In the genomic region with DNA sequence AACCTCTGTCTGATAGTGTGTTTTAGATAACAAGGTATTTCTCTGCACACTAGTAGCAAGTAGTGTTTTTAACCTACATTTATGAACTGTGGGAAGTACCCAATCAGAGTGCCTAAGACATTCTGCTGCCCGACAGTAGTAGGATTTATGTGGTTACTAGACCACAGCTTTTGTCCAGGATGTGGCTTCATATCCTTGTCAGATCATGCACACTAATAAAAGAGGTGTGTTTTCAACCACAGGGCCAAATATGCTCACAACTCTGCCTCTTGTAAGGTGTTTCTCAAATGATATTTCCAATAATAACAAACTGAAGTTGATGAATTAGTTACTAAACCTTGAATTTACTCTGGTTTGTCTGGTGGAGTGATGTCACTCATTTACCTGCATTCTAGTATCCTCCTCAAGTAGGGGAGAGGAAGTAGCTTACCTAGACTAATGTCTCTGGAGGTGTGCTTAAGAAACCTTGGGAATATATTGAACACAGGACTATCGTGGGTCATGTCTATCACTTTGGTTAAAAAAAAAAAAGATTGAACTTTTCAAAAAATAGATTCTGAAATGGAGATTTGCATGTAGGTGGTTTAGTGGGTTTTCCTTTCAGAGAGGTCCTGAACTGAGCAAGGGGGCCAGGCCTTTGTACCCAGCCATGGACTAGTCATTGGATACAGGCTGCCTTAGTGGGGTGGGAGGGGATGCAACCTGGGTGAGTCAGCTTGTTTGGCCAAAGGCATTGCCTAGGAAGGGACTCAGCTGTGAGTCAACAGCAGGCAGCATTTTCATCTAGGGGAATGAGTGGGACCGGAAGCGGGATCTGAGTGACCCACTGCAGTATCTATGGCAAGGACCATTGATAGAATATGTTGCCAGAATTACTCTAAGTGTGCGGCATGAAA, we compare ENCODE assay signal across 9 cellular contexts. TPM values are rescaled to one million over a fixed set of nuclear protein-coding genes. Genes with fewer than 3 reads are reported as not detected.
DNase-seq lines count a peak whose midpoint lies in the region; ATAC-seq and TF ChIP-seq lines count a peak whose summit lies in the region.
"Had no signal": no experiment of that assay in that cellular context is flagged by ENCODE, and none has a peak within 500 bp of the region (broad histone marks: within the 10 kb centered on the region; RNA-seq: fewer than 3 reads in every experiment).

No MANE protein-coding gene starts in this region.

- H3K4me3 ChIP-seq in GM12865 (ENCODE audit: low read depth, low read length) (no peak overlapping the region), lower lobe of right lung (no peak overlapping the region), right atrium auricular region (no peak overlapping the region)
- H3K4me3 ChIP-seq: SJCRH30 had no signal

- H3K36me3 ChIP-seq in lower lobe of right lung: peaks cover 17% of the 10 kb centered on the region
- peaks cover 11% of the 10 kb centered on the region for H3K36me3 ChIP-seq in right atrium auricular region
- H3K36me3 ChIP-seq: SJCRH30 had no signal

- H3K4me3 Mint-ChIP-seq in activated T-helper 2 cell treated with anti-CD3 and anti-CD28 coated beads, Interferon-gamma antibody, Interleukin-2, Interleukin-4, amounts not matched to agents 10 μg/mL and 5 μg/mL and 100 μg/mL, durations not matched to agents 14 hours and 24 hours and 36 hours (ENCODE audit: low read depth): no peak overlapping the region

- H3K4me1 ChIP-seq in lower lobe of right lung (peaks cover 7% of the 10 kb centered on the region), right atrium auricular region (peaks cover 0 to 22% of the 10 kb centered on the region in 2 donors)

- intact Hi-C loops in activated T-helper 2 cell treated with anti-CD3 and anti-CD28 coated beads, Interferon-gamma antibody, Interleukin-2, Interleukin-4, amounts not matched to agents 10 μg/mL and 5 μg/mL and 100 μg/mL, durations not matched to agents 14 hours and 24 hours and 36 hours (cut with micrococcal nuclease): loop anchor here (1.0 to 10.0 kb wide), 7 partner anchors 35 to 370 kb away; partner anchors contain the start of genes MAP1LC3B2, RNFT2 and SPRING1
- intact Hi-C loops in lower lobe of right lung (cut with DNase I): no loop called here

- ATAC-seq in HG02588 (IDR thresholded peaks at IDR 0.05; ENCODE audit: unreplicated experiment): peak; percentile 57
- ATAC-seq in lower lobe of right lung: peak; percentile 29 to 68

- H3K27me3 ChIP-seq in lower lobe of right lung (ENCODE audit: low read depth): no peaks in the 10 kb centered on the region
- H3K27me3 ChIP-seq in right atrium auricular region: no peaks in the 10 kb centered on the region
- H3K27me3 ChIP-seq: SJCRH30 had no signal

- TF ChIP-seq CTCF in GM12865 (IDR thresholded peaks at IDR 0.05; ENCODE audit: insufficient read depth, low read depth, low read length, missing control alignments) (no peak), lower lobe of right lung (IDR thresholded peaks at IDR 0.05) (no peak), right atrium auricular region (IDR thresholded peaks at IDR 0.05) (no peak)

- H3K36me3 Mint-ChIP-seq in activated T-helper 2 cell treated with anti-CD3 and anti-CD28 coated beads, Interferon-gamma antibody, Interleukin-2, Interleukin-4, amounts not matched to agents 10 μg/mL and 5 μg/mL and 100 μg/mL, durations not matched to agents 14 hours and 24 hours and 36 hours (ENCODE audit: low read depth): peaks cover 7% of the 10 kb centered on the region

- H3K27ac ChIP-seq in lower lobe of right lung (no peak overlapping the region), right atrium auricular region (no peak overlapping the region)
- H3K27ac ChIP-seq: SJCRH30 had no signal

- H3K27me3 Mint-ChIP-seq in activated T-helper 2 cell treated with anti-CD3 and anti-CD28 coated beads, Interferon-gamma antibody, Interleukin-2, Interleukin-4, amounts not matched to agents 10 μg/mL and 5 μg/mL and 100 μg/mL, durations not matched to agents 14 hours and 24 hours and 36 hours (ENCODE audit: low read depth): peaks cover 56% of the 10 kb centered on the region

- H3K9me3 Mint-ChIP-seq in activated T-helper 2 cell treated with anti-CD3 and anti-CD28 coated beads, Interferon-gamma antibody, Interleukin-2, Interleukin-4, amounts not matched to agents 10 μg/mL and 5 μg/mL and 100 μg/mL, durations not matched to agents 14 hours and 24 hours and 36 hours: no peaks in the 10 kb centered on the region

- peaks cover 42% of the 10 kb centered on the region for H3K4me1 Mint-ChIP-seq in activated T-helper 2 cell treated with anti-CD3 and anti-CD28 coated beads, Interferon-gamma antibody, Interleukin-2, Interleukin-4, amounts not matched to agents 10 μg/mL and 5 μg/mL and 100 μg/mL, durations not matched to agents 14 hours and 24 hours and 36 hours (ENCODE audit: low read depth)

- DNase-seq in GM12865 (ENCODE audit: low read depth) (peak; percentile 88), MV-4-11 (lab: John Stamatoyannopoulos, UW) (peak; percentile 48), lower lobe of right lung (no peak), SK-N-DZ (ENCODE audit: low spot score) (no peak), right atrium auricular region (ENCODE audit: low spot score) (no peak)
- DNase-seq in activated T-helper 2 cell treated with anti-CD3 and anti-CD28 coated beads, Interferon-gamma antibody, Interleukin-2, Interleukin-4, amounts not matched to agents 10 μg/mL and 5 μg/mL and 100 μg/mL, durations not matched to agents 14 hours and 24 hours and 36 hours (ENCODE audit: low spot score): peak; percentile 66
- no peak for DNase-seq in effector CD8-positive, alpha-beta T cell (lab: John Stamatoyannopoulos, UW)

- H3K27ac Mint-ChIP-seq in activated T-helper 2 cell treated with anti-CD3 and anti-CD28 coated beads, Interferon-gamma antibody, Interleukin-2, Interleukin-4, amounts not matched to agents 10 μg/mL and 5 μg/mL and 100 μg/mL, durations not matched to agents 14 hours and 24 hours and 36 hours: no peak overlapping the region

- no peaks in the 10 kb centered on the region for H3K9me3 ChIP-seq in lower lobe of right lung
- no peaks in the 10 kb centered on the region for H3K9me3 ChIP-seq in right atrium auricular region
- H3K9me3 ChIP-seq: SJCRH30 had no signal

RNA-seq across cellular contexts. Expression of gene FBXW8, which starts 14.1 kb away (rescaled TPM):
- total RNA-seq in activated T-helper 2 cell treated with anti-CD3 and anti-CD28 coated beads, Interferon-gamma antibody, Interleukin-2, Interleukin-4, amounts not matched to agents 10 μg/mL and 5 μg/mL and 100 μg/mL, durations not matched to agents 14 hours and 24 hours and 36 hours: 3.3 and 3.5 TPM in 2 replicates
- 16.4 TPM for total RNA-seq in lower lobe of right lung
- polyA plus RNA-seq in SK-N-DZ (2014; cell fraction: cytosol; rRNA removed): 27.1 and 30.2 TPM in 2 replicates
- 30.2 and 38.4 TPM in 2 replicates for polyA plus RNA-seq in SK-N-DZ (2014; cell fraction: nucleus; rRNA removed)
- 1 to 10 TPM; 7.9 to 9.0 TPM for total RNA-seq in right atrium auricular region

RNA-seq across cellular contexts. Expression of gene HRK, which starts 43.6 kb away (rescaled TPM):
- total RNA-seq in activated T-helper 2 cell treated with anti-CD3 and anti-CD28 coated beads, Interferon-gamma antibody, Interleukin-2, Interleukin-4, amounts not matched to agents 10 μg/mL and 5 μg/mL and 100 μg/mL, durations not matched to agents 14 hours and 24 hours and 36 hours: not detected in 2 replicates
- total RNA-seq in lower lobe of right lung (0.18 TPM), right atrium auricular region (under 1 TPM in 1 of 2 donors, not detected in 1; 0.08 TPM)
- polyA plus RNA-seq in SK-N-DZ (2014; cell fraction: cytosol; rRNA removed): 8.6 and 9.1 TPM in 2 replicates
- 3.0 and 3.3 TPM in 2 replicates for polyA plus RNA-seq in SK-N-DZ (2014; cell fraction: nucleus; rRNA removed)

Comparison
In these comparisons a context has a peak if more than half of its experiments do, and no peak if none do; other contexts are left out.
1. DNase-seq: peak in GM12865 (single experiment), MV-4-11 (single experiment) and activated T-helper 2 cell treated with anti-CD3 and anti-CD28 coated beads, Interferon-gamma antibody, Interleukin-2, Interleukin-4, amounts not matched to agents 10 μg/mL and 5 μg/mL and 100 μg/mL, durations not matched to agents 14 hours and 24 hours and 36 hours (single experiment); none in lower lobe of right lung (single experiment), effector CD8-positive, alpha-beta T cell (single experiment), SK-N-DZ (single experiment) and right atrium auricular region (single experiment).